In genomic region chrX:32896132-32896531, GRCh38 we compare ENCODE assay signal across 21 cellular contexts.
DNase-seq lines count a peak whose midpoint lies in the region; ATAC-seq and TF ChIP-seq lines count a peak whose summit lies in the region.
"Had no signal": no experiment of that assay in that cellular context is flagged by ENCODE, and none has a peak within 500 bp of the region (broad histone marks: within the 10 kb centered on the region; RNA-seq: fewer than 3 reads in every experiment).

No MANE protein-coding gene starts in this region.

- H3K9me3 Mint-ChIP-seq in CD8-positive, alpha-beta memory T cell = peaks cover 0 to 6% (median 1%) of the 10 kb centered on the region in 5 donors
- H3K9me3 Mint-ChIP-seq: T-helper 1 cell treated with Interleukin-12 subunit alpha and Interleukin-12 subunit beta and Interleukin-4 antibody, amounts not matched to agents 30 μg/mL and 1 μg/mL, for 36 hours had no signal

- no TSS peak for BruUV-seq in OCI-LY7 (replicated peaks; lab: Mats Ljungman, UMichigan)

- H3K4me3 ChIP-seq in MM.1S (ENCODE audit: low read length) (no peak overlapping the region), OCI-LY7 (ENCODE audit: low read depth, low read length, poor library complexity, severe bottlenecking) (no peak overlapping the region)
- H3K4me3 ChIP-seq in CD8-positive, alpha-beta memory T cell (ENCODE audit: low read length) = no peak overlapping the region
- H3K4me3 ChIP-seq: A549, GM23248 had no signal

- H3K4me1 Mint-ChIP-seq in CD8-positive, alpha-beta memory T cell = no peaks in the 10 kb centered on the region
- H3K4me1 Mint-ChIP-seq: B cell, CD14-positive monocyte had no signal

- no peaks in the 10 kb centered on the region for H3K27me3 ChIP-seq in MM.1S (replicated peaks; ENCODE audit: insufficient read depth, low read length)
- no peaks in the 10 kb centered on the region for H3K27me3 ChIP-seq in CD8-positive, alpha-beta memory T cell (ENCODE audit: insufficient read depth, low read length, poor library complexity, severe bottlenecking)

- no peaks in the 10 kb centered on the region for H3F3A ChIP-seq in MM.1S (ENCODE audit: insufficient read depth, low read length)

- H3K9me2 ChIP-seq in MM.1S (replicated peaks; ENCODE audit: insufficient read depth, low read length) (no peaks in the 10 kb centered on the region), OCI-LY7 (ENCODE audit: insufficient read depth, low read length) (no peaks in the 10 kb centered on the region)

- no peak overlapping the region for H3K27ac ChIP-seq in MM.1S (ENCODE audit: low read length)
- no peak overlapping the region for H3K27ac ChIP-seq in OCI-LY7 (ENCODE audit: low read depth, low read length, poor library complexity, severe bottlenecking)
- no peak overlapping the region for H3K27ac ChIP-seq in CD8-positive, alpha-beta memory T cell (ENCODE audit: low read depth, low read length)
- H3K27ac ChIP-seq: A549, GM23248, RWPE1 had no signal

- H3K79me2 ChIP-seq in MM.1S (ENCODE audit: low read length) = no peaks in the 10 kb centered on the region
- no peaks in the 10 kb centered on the region for H3K79me2 ChIP-seq in OCI-LY7 (ENCODE audit: insufficient read depth, low read depth, low read length)

- H4K20me1 ChIP-seq in MM.1S (ENCODE audit: insufficient read depth, low read length) (no peaks in the 10 kb centered on the region), OCI-LY7 (ENCODE audit: insufficient read depth, low read length) (no peaks in the 10 kb centered on the region)

- POLR2A ChIA-PET in OCI-LY7 (lab: Charles Lee) = interaction anchor here (0.6 kb wide), 2 partner anchors 449 to 1429 kb away, joined by 3 read pairs; no protein-coding TSS in a partner anchor
- POLR2A ChIA-PET in CD8-positive, alpha-beta memory T cell (lab: Charles Lee) = no interaction called here

- CTCF ChIA-PET in OCI-LY7 (lab: Charles Lee; ENCODE audit: unreplicated experiment) = no interaction called here
- CTCF ChIA-PET in CD8-positive, alpha-beta memory T cell (lab: Charles Lee) = no interaction called here

- DNase-seq in COR-L47 (lab: John Stamatoyannopoulos, UW) (peak; percentile 45), MM.1S (peak; percentile 6), NCI-H345 (lab: John Stamatoyannopoulos, UW) (peak; percentile 70), OCI-LY7 (ENCODE audit: low spot score) (no peak), NCI-H524 treated with DMSO at 0.1 percent for 48 hours (lab: John Stamatoyannopoulos, UW) (no peak), NCI-H524 (lab: John Stamatoyannopoulos, UW) (no peak)
- no peak for DNase-seq in CD8-positive, alpha-beta memory T cell
- DNase-seq: DMS 273 treated with DMSO at 0.1 percent for 48 hours, GM23248, H9, HFFc6, Karpas-422, NCI-H1436, NCI-H510A, NCI-H82 had no signal

- H3K9ac ChIP-seq in MM.1S (ENCODE audit: low read length) = no peak overlapping the region
- H3K9ac ChIP-seq: GM23248 had no signal

- no peaks in the 10 kb centered on the region for H3K36me3 Mint-ChIP-seq in CD8-positive, alpha-beta memory T cell
- H3K36me3 Mint-ChIP-seq: CD14-positive monocyte had no signal

- TF ChIP-seq CTCF in MM.1S (IDR thresholded peaks at IDR 0.05; ENCODE audit: low read length) (no peak), OCI-LY7 (conservative IDR thresholded peaks at IDR 0.05; ENCODE audit: low read length) (no peak)

- no peak for ATAC-seq in GM18870 (IDR thresholded peaks at IDR 0.05; ENCODE audit: unreplicated experiment)
- ATAC-seq: A549 had no signal

- intact Hi-C loops in OCI-LY7 (cut with micrococcal nuclease; ENCODE audit: unreplicated experiment) = no loop called here

- H3K4me3 Mint-ChIP-seq in CD8-positive, alpha-beta memory T cell = no peak overlapping the region
- H3K4me3 Mint-ChIP-seq: B cell; CD14-positive monocyte; H9; HFFc6; T-helper 1 cell treated with Interleukin-12 subunit alpha and Interleukin-12 subunit beta and Interleukin-4 antibody, amounts not matched to agents 30 μg/mL and 1 μg/mL, for 36 hours had no signal

- H3K4me1 ChIP-seq in MM.1S (ENCODE audit: low read length) (no peaks in the 10 kb centered on the region), OCI-LY7 (ENCODE audit: insufficient read depth, low read length, poor library complexity, severe bottlenecking) (no peaks in the 10 kb centered on the region)
- no peaks in the 10 kb centered on the region for H3K4me1 ChIP-seq in CD8-positive, alpha-beta memory T cell (ENCODE audit: insufficient read depth, low read length)
- H3K4me1 ChIP-seq: A549 had no signal

- no peak overlapping the region for H3K27ac Mint-ChIP-seq in CD8-positive, alpha-beta memory T cell
- H3K27ac Mint-ChIP-seq: B cell; CD14-positive monocyte; H9; HFFc6; T-helper 1 cell treated with Interleukin-12 subunit alpha and Interleukin-12 subunit beta and Interleukin-4 antibody, amounts not matched to agents 30 μg/mL and 1 μg/mL, for 36 hours had no signal

- no peaks in the 10 kb centered on the region for H3K36me3 ChIP-seq in MM.1S (replicated peaks; ENCODE audit: insufficient read depth, low read length)
- H3K36me3 ChIP-seq in OCI-LY7 (ENCODE audit: insufficient read depth, low read length) = no peaks in the 10 kb centered on the region
- H3K36me3 ChIP-seq in CD8-positive, alpha-beta memory T cell (ENCODE audit: insufficient read depth, low read length) = no peaks in the 10 kb centered on the region

- H3K4me2 ChIP-seq in MM.1S (ENCODE audit: low read depth, low read length) (no peak overlapping the region), OCI-LY7 (ENCODE audit: low read length) (no peak overlapping the region)
- H3K4me2 ChIP-seq: A549 had no signal

- H2AFZ ChIP-seq in MM.1S (ENCODE audit: low read length) (no peak overlapping the region), OCI-LY7 (ENCODE audit: low read length) (0 out of 2 replicates have a peak overlapping the region, but pooled peaks have one; percentile 25)
- H2AFZ ChIP-seq: GM23248 had no signal

- H3K27me3 Mint-ChIP-seq in CD8-positive, alpha-beta memory T cell = no peaks in the 10 kb centered on the region
- H3K27me3 Mint-ChIP-seq: B cell had no signal

- H3K9me3 ChIP-seq in MM.1S (replicated peaks; ENCODE audit: insufficient read depth, low read length) (no peaks in the 10 kb centered on the region), OCI-LY7 (ENCODE audit: low read length) (no peaks in the 10 kb centered on the region)
- no peaks in the 10 kb centered on the region for H3K9me3 ChIP-seq in CD8-positive, alpha-beta memory T cell (ENCODE audit: low read length)
- H3K9me3 ChIP-seq: A549 had no signal

Comparison
In these comparisons a context has a peak if more than half of its experiments do, and no peak if none do; other contexts are left out.
1. DNase-seq: peak in COR-L47 (single experiment), MM.1S (single experiment) and NCI-H345 (single experiment); none in OCI-LY7 (single experiment), NCI-H524 treated with DMSO at 0.1 percent for 48 hours (single experiment), CD8-positive, alpha-beta memory T cell (0 of 5) and NCI-H524 (0 of 2).